ENCODE assay signal across 2 cellular contexts in the genomic region with DNA sequence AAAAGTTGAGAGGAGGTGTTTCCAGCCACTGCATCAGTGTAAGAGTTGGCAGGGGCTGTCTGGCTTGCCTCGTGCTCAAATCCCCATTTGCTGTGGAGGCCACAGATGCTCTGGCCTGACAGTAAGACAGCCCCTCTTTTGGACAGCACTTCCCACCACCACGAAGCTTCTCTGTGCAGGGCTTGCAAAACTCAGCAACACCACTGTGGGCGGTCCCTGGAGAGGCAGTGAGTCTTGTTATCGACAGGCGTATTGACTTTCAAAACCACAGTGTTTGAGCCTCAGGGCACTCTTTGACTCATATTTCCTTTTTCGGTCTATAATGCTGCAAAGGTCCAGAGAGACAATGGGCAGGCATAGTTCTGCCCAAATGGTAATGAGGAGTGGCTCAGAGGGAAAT.
TF ChIP-seq lines count a peak whose summit lies in the region.

No MANE protein-coding gene starts in this region.

TF ChIP-seq in HEK293, 187 proteins besides CTCF, POLR2A, EP300 and RAD21:
- TF ChIP-seq ZNF2 (tag by site-specific recombination; IDR thresholded peaks at IDR 0.05) (no peak), EGR2 (tag by site-specific recombination; IDR thresholded peaks at IDR 0.05; ENCODE audit: low read depth) (peak; percentile 27; the same call in 1 of the 2 replicates), ZNF843 (tag by site-specific recombination; IDR thresholded peaks at IDR 0.05) (0 out of 2 replicates have a peak, but pooled peaks have one; percentile 46), ZNF24 (tag by site-specific recombination; IDR thresholded peaks at IDR 0.05) (no peak), AEBP2 (tag by site-specific recombination; IDR thresholded peaks at IDR 0.05; ENCODE audit: borderline replicate concordance) (no peak), FEZF1 (tag by site-specific recombination; IDR thresholded peaks at IDR 0.05) (peak; percentile 41; the same call in 1 of the 2 replicates), ZNF335 (tag by site-specific recombination; conservative IDR thresholded peaks at IDR 0.05) (0 out of 2 replicates have a peak, but pooled peaks have one; percentile 29), ZNF37A (tag by site-specific recombination; IDR thresholded peaks at IDR 0.05) (no peak), KLF8 (tag by site-specific recombination; IDR thresholded peaks at IDR 0.05) (no peak), ZNF426 (tag by site-specific recombination; IDR thresholded peaks at IDR 0.05) (no peak), ZNF621 (tag by site-specific recombination; IDR thresholded peaks at IDR 0.05) (no peak), ZSCAN30 (tag by site-specific recombination; IDR thresholded peaks at IDR 0.05) (no peak), ZNF561 (tag by site-specific recombination; IDR thresholded peaks at IDR 0.05; ENCODE audit: borderline replicate concordance) (no peak), ZNF571 (tag by site-specific recombination; IDR thresholded peaks at IDR 0.05) (no peak), HOXA7 (CRISPR knock-in tag; IDR thresholded peaks at IDR 0.05; ENCODE audit: borderline replicate concordance) (no peak), ZFHX2 (tag by site-specific recombination; conservative IDR thresholded peaks at IDR 0.05) (peak; percentile 54), ZFP69B (tag by site-specific recombination; IDR thresholded peaks at IDR 0.05) (no peak), ZNF394 (tag by site-specific recombination; IDR thresholded peaks at IDR 0.05; ENCODE audit: borderline replicate concordance) (no peak), ZNF174 (tag by site-specific recombination; IDR thresholded peaks at IDR 0.05) (no peak), ZNF530 (tag by site-specific recombination; IDR thresholded peaks at IDR 0.05; ENCODE audit: low read depth) (no peak), ZNF768 (tag by site-specific recombination; IDR thresholded peaks at IDR 0.05) (no peak), ZNF169 (tag by site-specific recombination; IDR thresholded peaks at IDR 0.05) (no peak), ZFP37 (tag by site-specific recombination; IDR thresholded peaks at IDR 0.05) (no peak), ZSCAN16 (tag by site-specific recombination; IDR thresholded peaks at IDR 0.05) (no peak), ZNF138 (tag by site-specific recombination; IDR thresholded peaks at IDR 0.05; ENCODE audit: borderline replicate concordance) (no peak), PBX3 (CRISPR knock-in tag; IDR thresholded peaks at IDR 0.05) (0 out of 2 replicates have a peak, but pooled peaks have one; percentile 31)

TF ChIP-seq in WTC11, 78 proteins besides CTCF, POLR2A, EP300 and RAD21:
- TF ChIP-seq ZSCAN18 (CRISPR knock-in tag; IDR thresholded peaks at IDR 0.05) (no peak), TCF7 (CRISPR knock-in tag; IDR thresholded peaks at IDR 0.05; ENCODE audit: low read depth) (no peak), FOXJ3 (CRISPR knock-in tag; IDR thresholded peaks at IDR 0.05; ENCODE audit: borderline replicate concordance) (no peak), HMGXB4 (CRISPR knock-in tag; IDR thresholded peaks at IDR 0.05) (no peak), ZNF512 (CRISPR knock-in tag; IDR thresholded peaks at IDR 0.05; ENCODE audit: borderline replicate concordance) (no peak), MXD4 (CRISPR knock-in tag; IDR thresholded peaks at IDR 0.05; ENCODE audit: borderline replicate concordance) (no peak), ZMAT4 (CRISPR knock-in tag; IDR thresholded peaks at IDR 0.05) (no peak), ZNF121 (CRISPR knock-in tag; IDR thresholded peaks at IDR 0.05) (no peak)
- TF ChIP-seq, protein P1, sequence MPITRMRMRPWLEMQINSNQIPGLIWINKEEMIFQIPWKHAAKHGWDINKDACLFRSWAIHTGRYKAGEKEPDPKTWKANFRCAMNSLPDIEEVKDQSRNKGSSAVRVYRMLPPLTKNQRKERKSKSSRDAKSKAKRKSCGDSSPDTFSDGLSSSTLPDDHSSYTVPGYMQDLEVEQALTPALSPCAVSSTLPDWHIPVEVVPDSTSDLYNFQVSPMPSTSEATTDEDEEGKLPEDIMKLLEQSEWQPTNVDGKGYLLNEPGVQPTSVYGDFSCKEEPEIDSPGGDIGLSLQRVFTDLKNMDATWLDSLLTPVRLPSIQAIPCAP (CRISPR knock-in tag; IDR thresholded peaks at IDR 0.05) = no peak
